In genomic region chr2:33475381-33476099, GRCh38 we compare ENCODE assay signal across 8 cellular contexts. TPM values are rescaled to one million over a fixed set of nuclear protein-coding genes. Genes with fewer than 3 reads are reported as not detected.
A peak's percentile ranks its signal among the peaks of the same experiment; 100 is the strongest.
DNase-seq lines count a peak whose midpoint lies in the region; ATAC-seq and TF ChIP-seq lines count a peak whose summit lies in the region.

No MANE protein-coding gene starts in this region.

- H3K27ac Mint-ChIP-seq in Caco-2 (ENCODE audit: unreplicated experiment): peak overlapping the region; percentile 96

- DNase-seq in Caco-2 (peak; percentile 87 to 90), HPDE6-E6E7 (ENCODE audit: extremely low spot score) (peak; percentile 82), NOMO-1 treated with dmso at 0.1 percent for 144 hours (lab: John Stamatoyannopoulos, UW; ENCODE audit: unreplicated experiment) (peak; percentile 38), activated T-cell treated with anti-CD3 and anti-CD28 coated beads for 1 hour (ENCODE audit: low read depth) (peak; percentile 64)
- DNase-seq in stimulated activated CD8-positive, alpha-beta memory T cell treated with anti-CD3 and anti-CD28 coated beads, Interleukin-7, amount 100 ng/mL, for 1 hour (ENCODE audit: low read depth in 2 of 2): peak; percentile 54 to 64

- intact Hi-C loops in Caco-2 (cut with micrococcal nuclease; ENCODE audit: unreplicated experiment): loop anchor here (1.0 to 5.0 kb wide), 5 partner anchors 63 to 668 kb away; partner anchors contain the start of gene FAM98A

- 2 to 4% methylated on average over 14 of the region's 14 CpGs for WGBS in esophagus, 2 donors

- no TSS peak for BruUV-seq in Caco-2 (replicated peaks; lab: Mats Ljungman, UMichigan)

- peak overlapping the region; percentile 50 for H3K4me3 ChIP-seq in Caco-2 (ENCODE audit: low read depth, low read length)
- H3K4me3 ChIP-seq in esophagus (ENCODE audit: low read depth in 1 of 2, low read length in 2 of 2): peak overlapping the region; percentile 68 to 98
- peak overlapping the region; percentile 76 to 96 for H3K4me3 ChIP-seq in mucosa of rectum (ENCODE audit: low read length in 2 of 2)

- H3K9ac ChIP-seq in mucosa of rectum (ENCODE audit: low read depth in 1 of 2, low read length in 2 of 2): peak overlapping the region; percentile 66 to 78

- H3K36me3 Mint-ChIP-seq in Caco-2 (ENCODE audit: insufficient read depth, unreplicated experiment): peaks cover 20% of the 10 kb centered on the region

- H3K4me3 Mint-ChIP-seq in Caco-2 (ENCODE audit: unreplicated experiment): peak overlapping the region; percentile 97

- no peaks in the 10 kb centered on the region for H3K36me3 ChIP-seq in Caco-2 (ENCODE audit: control insufficient read depth, insufficient read depth, low read length)
- no peaks in the 10 kb centered on the region for H3K36me3 ChIP-seq in esophagus (ENCODE audit: control insufficient read depth in 2 of 2, insufficient read depth in 2 of 2, low read length in 1 of 2)
- H3K36me3 ChIP-seq in mucosa of rectum (ENCODE audit: control insufficient read depth in 2 of 2, insufficient read depth in 2 of 2, low read length in 2 of 2): no peaks in the 10 kb centered on the region

- H3K27me3 ChIP-seq in Caco-2 (replicated peaks; ENCODE audit: control insufficient read depth, insufficient read depth, low read length) (no peaks in the 10 kb centered on the region), esophagus (ENCODE audit: control insufficient read depth in 1 of 2, insufficient read depth in 2 of 2, low read length in 2 of 2) (no peaks in the 10 kb centered on the region), mucosa of rectum (ENCODE audit: control insufficient read depth in 2 of 2, insufficient read depth in 2 of 2, low read length in 2 of 2) (no peaks in the 10 kb centered on the region)

- no peaks in the 10 kb centered on the region; the same call in 1 of the 2 replicates for H3K9me3 ChIP-seq in Caco-2
- H3K9me3 ChIP-seq in esophagus (ENCODE audit: control insufficient read depth in 2 of 2, insufficient read depth in 1 of 2, low read depth in 1 of 2, low read length in 1 of 2): no peaks in the 10 kb centered on the region
- no peaks in the 10 kb centered on the region for H3K9me3 ChIP-seq in mucosa of rectum (ENCODE audit: control insufficient read depth in 2 of 2, low read length in 2 of 2)

- H3K4me1 ChIP-seq in Caco-2: peaks cover 36% of the 10 kb centered on the region
- H3K4me1 ChIP-seq in esophagus (ENCODE audit: control insufficient read depth in 2 of 2, insufficient read depth in 2 of 2, low read length in 1 of 2): peaks cover 0 to 1% of the 10 kb centered on the region in 2 donors
- peaks cover 9% of the 10 kb centered on the region in 2 donors for H3K4me1 ChIP-seq in mucosa of rectum (ENCODE audit: control insufficient read depth in 2 of 2, insufficient read depth in 2 of 2, low read length in 2 of 2)

- peak; percentile 15 for ATAC-seq in GM19468 (IDR thresholded peaks at IDR 0.05; ENCODE audit: extremely low read depth, unreplicated experiment)

- CTCF ChIA-PET in Caco-2 (lab: Charles Lee): interaction anchor here (0.5 to 1.9 kb wide), 8 partner anchors 8 to 124 kb away, joined by 3 to 13 read pairs (median 4); partner anchors contain the start of gene FAM98A

- peaks cover 10% of the 10 kb centered on the region for H3K9me3 Mint-ChIP-seq in Caco-2 (ENCODE audit: unreplicated experiment)

- H3K27ac ChIP-seq in esophagus (ENCODE audit: low read depth in 2 of 2, low read length in 1 of 2): peak overlapping the region; percentile 94 to 96
- peak overlapping the region; percentile 79 to 89 for H3K27ac ChIP-seq in mucosa of rectum (ENCODE audit: low read depth in 2 of 2, low read length in 2 of 2)

- peak; percentile 85 to 91 for TF ChIP-seq CTCF in Caco-2 (IDR thresholded peaks at IDR 0.05; ENCODE audit: insufficient read depth in 1 of 2, low read depth in 1 of 2, low read length in 1 of 2, severe bottlenecking in 1 of 2, unreplicated experiment in 1 of 2)

- no peaks in the 10 kb centered on the region for H3K27me3 Mint-ChIP-seq in Caco-2 (ENCODE audit: insufficient read depth, unreplicated experiment)

- POLR2A ChIA-PET in Caco-2 (lab: Charles Lee): interaction anchor here (1.0 kb wide), 1 partner anchor 124 kb away, joined by 7 read pairs; the partner anchor contains the start of gene FAM98A

- H3K4me1 Mint-ChIP-seq in Caco-2 (ENCODE audit: low read depth, unreplicated experiment): peaks cover 27% of the 10 kb centered on the region

RNA-seq across cellular contexts. Expression of gene RASGRP3, which starts 0.9 kb away (rescaled TPM):
- 9.2 and 12.2 TPM in 2 replicates for total RNA-seq in Caco-2 (2022)
- polyA plus RNA-seq in esophagus: under 1 TPM; 0.55 to 0.71 TPM

Comparison
In these comparisons a context has a peak if more than half of its experiments do, and no peak if none do; other contexts are left out.
1. Peak in every context shown above with its lines: DNase-seq, ATAC-seq, H3K4me3 ChIP-seq and H3K27ac ChIP-seq.
2. DNase-seq: peak in every context shown above with its lines; median percentile 88 in Caco-2; 82 in HPDE6-E6E7; 64 in activated T-cell treated with anti-CD3 and anti-CD28 coated beads for 1 hour; 59 in stimulated activated CD8-positive, alpha-beta memory T cell treated with anti-CD3 and anti-CD28 coated beads, Interleukin-7, amount 100 ng/mL, for 1 hour; 38 in NOMO-1 treated with dmso at 0.1 percent for 144 hours.